In the genomic region with DNA sequence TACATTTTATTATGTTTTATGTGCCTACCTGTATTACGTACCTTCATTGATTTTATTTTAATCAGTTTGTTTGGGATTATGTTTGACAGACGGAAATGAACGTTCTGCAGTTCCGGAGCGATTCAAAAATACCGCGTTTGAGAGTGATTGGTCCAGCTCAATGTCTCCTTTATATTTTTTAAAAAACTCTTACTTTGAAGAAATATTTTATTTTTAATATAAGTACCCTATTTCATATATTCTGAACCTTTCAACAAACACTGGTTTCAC, we compare ENCODE assay signal across 8 cellular contexts.
DNase-seq lines count a peak whose midpoint lies in the region; ATAC-seq and TF ChIP-seq lines count a peak whose summit lies in the region.

No MANE protein-coding gene starts in this region.

- peaks cover 0 to 8% (median 3%) of the 10 kb centered on the region in 4 donors for H3K9me3 ChIP-seq in stomach

- H3K4me3 ChIP-seq in Jurkat, Clone E6-1 (ENCODE audit: low read length), result peak overlapping the region; percentile 67
- H3K4me3 ChIP-seq in astrocyte of the cerebellum (ENCODE audit: low read depth, low read length) (peak overlapping the region; percentile 72), stomach (peak overlapping the region; percentile 40 to 54 (median 42))

- peaks cover 10 to 100% (median 36%) of the 10 kb centered on the region in 3 donors for H3K27me3 ChIP-seq in stomach

- WGBS in stomach, 5 donors, result 1 to 3% (median 2%) methylated on average over 7 of the region's 7 CpGs

- H3K27ac ChIP-seq in stomach, result peak overlapping the region in 3 of 5 donors; percentile 71 to 89 (median 77)

- TF ChIP-seq EP300 in stomach (IDR thresholded peaks at IDR 0.05), result no peak

- DNase-seq in DMS79 (lab: John Stamatoyannopoulos, UW) (peak; percentile 63), astrocyte of the cerebellum (ENCODE audit: low read depth) (no peak), iris pigment epithelial cell (ENCODE audit: low read depth) (peak; percentile 58), stomach (no peak), middle frontal gyrus (ENCODE audit: extremely low spot score, low spot score) (no peak), T-helper 9 cell (no peak)
- no peak for DNase-seq in Jurkat, Clone E6-1 (ENCODE audit: low read depth, low spot score)

- TF ChIP-seq POLR2A in stomach (IDR thresholded peaks at IDR 0.05), result no peak

- no peak for TF ChIP-seq CTCF in astrocyte of the cerebellum (IDR thresholded peaks at IDR 0.05; ENCODE audit: low read depth, low read length, missing control alignments)
- TF ChIP-seq CTCF in stomach (IDR thresholded peaks at IDR 0.05), result no peak

- intact Hi-C loops in stomach (cut with DNase I; ENCODE audit: low total_unique reads), result no loop called here

- in situ Hi-C loops in astrocyte of the cerebellum (cut with HindIII; ENCODE audit: low sequenced_read_pairs), result no loop called here

- no peak for ATAC-seq in HG02884 (IDR thresholded peaks at IDR 0.05; ENCODE audit: unreplicated experiment)

- H3K4me1 ChIP-seq in stomach, result peaks cover 0 to 23% (median 17%) of the 10 kb centered on the region in 4 donors

- H3K36me3 ChIP-seq in stomach, result no peaks in the 10 kb centered on the region

Comparison
In these comparisons a context has a peak if more than half of its experiments do, and no peak if none do; other contexts are left out.
1. DNase-seq: peak in DMS79 (single experiment) and iris pigment epithelial cell (single experiment); none in Jurkat, Clone E6-1 (single experiment), astrocyte of the cerebellum (single experiment), stomach (single experiment), middle frontal gyrus (single experiment) and T-helper 9 cell (single experiment).
2. Peak in every context shown above with its lines, with median percentiles within 50 percentile points of each other: H3K4me3 ChIP-seq.